In the genomic region with DNA sequence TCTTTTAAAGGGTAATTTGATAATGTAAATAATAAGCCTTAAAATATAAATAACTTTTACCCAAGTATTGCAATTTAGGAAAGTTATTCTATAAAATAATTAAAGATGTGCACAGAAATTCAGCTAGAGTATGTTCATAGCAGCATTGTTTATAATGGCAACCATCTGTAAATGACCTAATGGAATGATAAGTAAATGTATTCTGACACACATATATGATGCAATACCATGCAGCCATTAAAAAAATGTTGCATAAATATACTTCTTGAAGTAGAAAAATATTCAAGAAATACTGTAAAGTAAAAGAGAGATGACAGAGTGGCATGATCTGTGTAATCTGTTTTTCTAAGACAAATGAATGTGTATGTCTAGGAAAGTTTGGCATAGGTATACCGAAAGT, we compare ENCODE assay signal across 16 cellular contexts.
A peak's percentile ranks its signal among the peaks of the same experiment; 100 is the strongest.
DNase-seq lines count a peak whose midpoint lies in the region; ATAC-seq, FAIRE-seq and TF ChIP-seq lines count a peak whose summit lies in the region.
"Had no signal": no experiment of that assay in that cellular context is flagged by ENCODE, and none has a peak within 500 bp of the region (broad histone marks: within the 10 kb centered on the region; RNA-seq: fewer than 3 reads in every experiment).

No MANE protein-coding gene starts in this region.

- no peak overlapping the region for H2AFZ ChIP-seq in H1 (ENCODE audit: low read length)

- DNase-seq in EL (peak; percentile 30), NCI-H226 (peak; percentile 8), H1 (ENCODE audit: low read depth in 1 of 2, low spot score in 2 of 2) (no peak), fibroblast of villous mesenchyme (ENCODE audit: low read depth) (peak; percentile 55), upper lobe of right lung (no peak), colonic mucosa (no peak), RPMI8226 (no peak)
- DNase-seq: CD8-positive, alpha-beta memory T cell; MM.1S; NCI-H1105; NCI-H187; NCI-H2171; SHP77 treated with DMSO at 0.1 percent for 48 hours had no signal

- H3K9me3 ChIP-seq in H1 (ENCODE audit: insufficient read depth in 2 of 2, low read depth in 1 of 2, low read length in 1 of 2), result no peaks in the 10 kb centered on the region
- no peaks in the 10 kb centered on the region for H3K9me3 ChIP-seq in upper lobe of right lung
- no peaks in the 10 kb centered on the region for H3K9me3 ChIP-seq in colonic mucosa
- H3K9me3 ChIP-seq: BLaER1 had no signal

- H3K27ac ChIP-seq in H1 (ENCODE audit: low read depth, low read length) (no peak overlapping the region), upper lobe of right lung (no peak overlapping the region), colonic mucosa (no peak overlapping the region)
- H3K27ac ChIP-seq: BLaER1 had no signal

- no peak overlapping the region for H2BK12ac ChIP-seq in H1 (ENCODE audit: low read depth, low read length)

- intact Hi-C loops in upper lobe of right lung (cut with DNase I) (no loop called here), colonic mucosa (cut with DNase I) (no loop called here)

- H3K56ac ChIP-seq in H1 (replicated peaks; ENCODE audit: insufficient read length, low read depth, low read length), result no peak overlapping the region

- no peak overlapping the region for H3K4me2 ChIP-seq in H1 (ENCODE audit: insufficient read depth in 1 of 2, low read depth in 2 of 2, low read length in 2 of 2)
- H3K4me2 ChIP-seq: BLaER1 had no signal

- WGBS in H1 (ENCODE audit: extremely low coverage in 1 of 2, insufficient coverage in 1 of 2, insufficient read length in 1 of 2, insufficient replicate concordance in 2 of 2, low coverage in 1 of 2, low lambda C conversion rate in 2 of 2, missing lambda C conversion rate in 1 of 2), 2 experiments, result 89% methylated on average over 1 of the region's 1 CpG; no CpG with 5 or more reads in 1 of the 2 experiments

- H4K5ac ChIP-seq in H1 (ENCODE audit: insufficient read length, low read depth, low read length), result no peak overlapping the region

- H3K27me3 ChIP-seq in H1 (replicated peaks in 1 of 4; ENCODE audit: control insufficient read depth in 3 of 4, extremely low read depth in 1 of 4, insufficient read depth in 3 of 4, low read length in 3 of 4) (no peaks in the 10 kb centered on the region), upper lobe of right lung (no peaks in the 10 kb centered on the region), colonic mucosa (no peaks in the 10 kb centered on the region)
- H3K27me3 ChIP-seq: BLaER1 had no signal

- POLR2A ChIA-PET in H1 (lab: Charles Lee; ENCODE audit: partially characterized antibody), result no interaction called here

- no peak for ATAC-seq in upper lobe of right lung
- no peak for ATAC-seq in HG03521 (IDR thresholded peaks at IDR 0.05; ENCODE audit: unreplicated experiment)

- no peak for TF ChIP-seq POLR2A in H1 (IDR thresholded peaks at IDR 0.05; ENCODE audit: control extremely low read depth in 1 of 2, low read depth in 2 of 2, low read length in 2 of 2)

- no peak overlapping the region for H4K91ac ChIP-seq in H1 (replicated peaks; ENCODE audit: insufficient read length, low read length)

- no peak overlapping the region for H3K23ac ChIP-seq in H1 (ENCODE audit: insufficient read length)

- no peak overlapping the region for H3K18ac ChIP-seq in H1 (ENCODE audit: extremely low read depth, low read length)

- CTCF ChIA-PET in H1 (lab: Charles Lee; ENCODE audit: partially characterized antibody), result interaction anchor here (1.7 kb wide), 1 partner anchor 13 kb away, joined by 4 read pairs; no protein-coding TSS in a partner anchor

- H3K14ac ChIP-seq in H1 (ENCODE audit: insufficient read length), result no peak overlapping the region

- TF ChIP-seq CTCF in H1 (IDR thresholded peaks at IDR 0.05; ENCODE audit: control extremely low read depth in 1 of 3, insufficient read depth in 1 of 3, low read depth in 1 of 3, low read length in 3 of 3) (no peak), fibroblast of villous mesenchyme (IDR thresholded peaks at IDR 0.05; ENCODE audit: insufficient read depth, low read depth, low read length) (no peak), upper lobe of right lung (IDR thresholded peaks at IDR 0.05) (no peak), colonic mucosa (IDR thresholded peaks at IDR 0.05) (no peak)

- H3K4me1 ChIP-seq in H1 (replicated peaks in 1 of 4; ENCODE audit: control insufficient read depth in 3 of 4, insufficient read depth in 4 of 4, low read length in 3 of 4) (no peaks in the 10 kb centered on the region), upper lobe of right lung (no peaks in the 10 kb centered on the region), colonic mucosa (no peaks in the 10 kb centered on the region)
- H3K4me1 ChIP-seq: BLaER1 had no signal

- H2BK5ac ChIP-seq in H1 (ENCODE audit: low read depth, low read length), result no peak overlapping the region

- H4K8ac ChIP-seq in H1 (ENCODE audit: extremely low read depth, insufficient read depth, low read length), result no peak overlapping the region

- H2BK120ac ChIP-seq in H1 (replicated peaks; ENCODE audit: low read depth, low read length), result no peak overlapping the region

- no peak for TF ChIP-seq EP300 in H1 (IDR thresholded peaks at IDR 0.05; ENCODE audit: borderline replicate concordance in 1 of 2, low read depth in 2 of 2, low read length in 2 of 2)

- H3K23me2 ChIP-seq in H1 (ENCODE audit: low read depth, low read length), result no peaks in the 10 kb centered on the region; the same call in 1 of the 2 replicates

- H3K79me1 ChIP-seq in H1 (ENCODE audit: low read depth, low read length), result no peaks in the 10 kb centered on the region

- H3K9ac ChIP-seq in H1 (replicated peaks in 1 of 4; ENCODE audit: extremely low read depth in 1 of 4, low read depth in 3 of 4, low read length in 3 of 4), result no peak overlapping the region
- H3K9ac ChIP-seq in colonic mucosa (ENCODE audit: low read depth in 2 of 2, low read length in 2 of 2), result no peak overlapping the region
- H3K9ac ChIP-seq: BLaER1 had no signal

- TF ChIP-seq RAD21 in H1 (IDR thresholded peaks at IDR 0.05 in 1 of 2, conservative IDR thresholded peaks at IDR 0.05 in 1 of 2; ENCODE audit: low read depth in 2 of 2, low read length in 2 of 2), result no peak

- no peak overlapping the region for H2BK20ac ChIP-seq in H1 (ENCODE audit: low read length)

- H3K36me3 ChIP-seq in H1 (ENCODE audit: control insufficient read depth in 2 of 4, insufficient read depth in 4 of 4, low read length in 3 of 4), result no peaks in the 10 kb centered on the region; a peak in 1 of 8 replicates
- no peaks in the 10 kb centered on the region for H3K36me3 ChIP-seq in upper lobe of right lung
- no peaks in the 10 kb centered on the region for H3K36me3 ChIP-seq in colonic mucosa
- H3K36me3 ChIP-seq: BLaER1 had no signal

- no peak overlapping the region for H3K4ac ChIP-seq in H1 (replicated peaks; ENCODE audit: insufficient read length, low read depth, low read length)

- H2AK5ac ChIP-seq in H1 (ENCODE audit: low read depth, low read length), result no peak overlapping the region

- no peaks in the 10 kb centered on the region for H3K79me2 ChIP-seq in H1 (ENCODE audit: control insufficient read depth in 1 of 2, insufficient read depth in 2 of 2, low read length in 2 of 2)

- no peak overlapping the region for H2BK15ac ChIP-seq in H1 (ENCODE audit: low read length)

- no peaks in the 10 kb centered on the region for H4K20me1 ChIP-seq in H1 (replicated peaks in 1 of 2; ENCODE audit: control insufficient read depth in 1 of 2, insufficient read depth in 2 of 2, low read length in 2 of 2)
- H4K20me1 ChIP-seq: BLaER1 had no signal

- H3K4me3 ChIP-seq in H1 (ENCODE audit: extremely low read depth in 1 of 4, insufficient read depth in 2 of 4, low read depth in 3 of 4, low read length in 4 of 4), result no peak overlapping the region
- no peak overlapping the region for H3K4me3 ChIP-seq in fibroblast of villous mesenchyme (ENCODE audit: low read depth, low read length)
- H3K4me3 ChIP-seq in upper lobe of right lung, result no peak overlapping the region
- H3K4me3 ChIP-seq in colonic mucosa, result no peak overlapping the region
- H3K4me3 ChIP-seq: BLaER1 had no signal

- no peak for FAIRE-seq in H1 (lab: Jason Lieb, UNC)
- FAIRE-seq: RCC 7860 had no signal

TF ChIP-seq in H1, 55 proteins besides CTCF, POLR2A, EP300 and RAD21:
- TF ChIP-seq, protein P1, sequence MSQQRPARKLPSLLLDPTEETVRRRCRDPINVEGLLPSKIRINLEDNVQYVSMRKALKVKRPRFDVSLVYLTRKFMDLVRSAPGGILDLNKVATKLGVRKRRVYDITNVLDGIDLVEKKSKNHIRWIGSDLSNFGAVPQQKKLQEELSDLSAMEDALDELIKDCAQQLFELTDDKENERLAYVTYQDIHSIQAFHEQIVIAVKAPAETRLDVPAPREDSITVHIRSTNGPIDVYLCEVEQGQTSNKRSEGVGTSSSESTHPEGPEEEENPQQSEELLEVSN (IDR thresholded peaks at IDR 0.05), result no peak
- peak; percentile 69; the same call in 1 of the 2 replicates for TF ChIP-seq CEBPB (IDR thresholded peaks at IDR 0.05; ENCODE audit: low read depth, low read length)

Comparison
In these comparisons a context has a peak if more than half of its experiments do, and no peak if none do; other contexts are left out.
1. DNase-seq: peak in EL (single experiment), NCI-H226 (single experiment) and fibroblast of villous mesenchyme (single experiment); none in H1 (0 of 2), upper lobe of right lung (single experiment), colonic mucosa (single experiment) and RPMI8226 (single experiment).